In genomic region chr5:143733635-143734341, GRCh38 we compare ENCODE assay signal across 21 cellular contexts.
A peak's percentile ranks its signal among the peaks of the same experiment; 100 is the strongest.
DNase-seq lines count a peak whose midpoint lies in the region; ATAC-seq and TF ChIP-seq lines count a peak whose summit lies in the region.
"Had no signal": no experiment of that assay in that cellular context is flagged by ENCODE, and none has a peak within 500 bp of the region (broad histone marks: within the 10 kb centered on the region; RNA-seq: fewer than 3 reads in every experiment).

No MANE protein-coding gene starts in this region.

- dilution Hi-C loops in mammary epithelial cell (cut with HindIII; ENCODE audit: low sequenced_read_pairs), result no loop called here

- peaks cover 11% of the 10 kb centered on the region for H3K4me1 Mint-ChIP-seq in MCF 10A (ENCODE audit: insufficient read depth, unreplicated experiment)
- H3K4me1 Mint-ChIP-seq: activated naive CD8-positive, alpha-beta T cell treated with anti-CD3 and anti-CD28 coated beads for 36 hours; natural killer cell; stimulated activated naive CD8-positive, alpha-beta T cell treated with anti-CD3 and anti-CD28 coated beads, Interleukin-15, amount 100 ng/mL, for 72 hours had no signal

- no peaks in the 10 kb centered on the region for H3K9me3 Mint-ChIP-seq in MCF 10A (ENCODE audit: unreplicated experiment)
- H3K9me3 Mint-ChIP-seq: activated naive CD8-positive, alpha-beta T cell treated with anti-CD3 and anti-CD28 coated beads for 36 hours; natural killer cell; stimulated activated naive CD8-positive, alpha-beta T cell treated with anti-CD3 and anti-CD28 coated beads, Interleukin-15, amount 100 ng/mL, for 72 hours; type B pancreatic cell had no signal

- H4K20me1 ChIP-seq in mammary epithelial cell (ENCODE audit: insufficient read depth, low read length), result no peaks in the 10 kb centered on the region

- no peak overlapping the region for H3K4me2 ChIP-seq in mammary epithelial cell (ENCODE audit: insufficient read depth, low read depth, low read length)

- H3K36me3 Mint-ChIP-seq in MCF 10A (ENCODE audit: insufficient read depth, unreplicated experiment), result no peaks in the 10 kb centered on the region
- H3K36me3 Mint-ChIP-seq: activated naive CD8-positive, alpha-beta T cell treated with anti-CD3 and anti-CD28 coated beads for 36 hours; natural killer cell; type B pancreatic cell had no signal

- H3K79me2 ChIP-seq in mammary epithelial cell (ENCODE audit: insufficient read depth, low read length), result no peaks in the 10 kb centered on the region
- H3K79me2 ChIP-seq: parathyroid adenoma had no signal

- peaks cover 11% of the 10 kb centered on the region for H3K4me1 ChIP-seq in mammary epithelial cell (ENCODE audit: insufficient read depth, low read length)
- H3K4me1 ChIP-seq: parathyroid adenoma had no signal

- H2AFZ ChIP-seq in mammary epithelial cell (ENCODE audit: low read depth, low read length), result peak overlapping the region; percentile 58
- H2AFZ ChIP-seq: parathyroid adenoma had no signal

- no peak overlapping the region for H3K9ac ChIP-seq in mammary epithelial cell (ENCODE audit: insufficient read depth, low read length)
- H3K9ac ChIP-seq: parathyroid adenoma had no signal

- no peak overlapping the region for H3K27ac ChIP-seq in mammary epithelial cell (ENCODE audit: insufficient read depth, low read depth, low read length)
- H3K27ac ChIP-seq: parathyroid adenoma, SK-N-MC had no signal

- ATAC-seq in HG03159 (IDR thresholded peaks at IDR 0.05; ENCODE audit: unreplicated experiment), result no peak
- ATAC-seq: natural killer cell; stimulated activated naive CD8-positive, alpha-beta T cell treated with anti-CD3 and anti-CD28 coated beads, Interleukin-15, amount 100 ng/mL, for 72 hours had no signal

- intact Hi-C loops in mammary epithelial cell (cut with micrococcal nuclease), result no loop called here
- intact Hi-C loops in MCF 10A (cut with micrococcal nuclease), result no loop called here

- CTCF ChIA-PET in mammary epithelial cell (lab: Charles Lee; ENCODE audit: low non-redundant PET), result no interaction called here
- CTCF ChIA-PET in MCF 10A (lab: Yijun Ruan, JAX), result interaction anchor here (0.6 to 1.1 kb wide), 6 partner anchors 13 to 1402 kb away, joined by 3 to 4 read pairs (median 4); no protein-coding TSS in a partner anchor

- no peaks in the 10 kb centered on the region for H3K36me3 ChIP-seq in mammary epithelial cell (ENCODE audit: insufficient read depth, low read length)

- H3K9me3 ChIP-seq in mammary epithelial cell (replicated peaks; ENCODE audit: insufficient read depth, low read length), result no peaks in the 10 kb centered on the region

- POLR2A ChIA-PET in MCF 10A (lab: Yijun Ruan, JAX), result interaction anchor here (0.6 kb wide), 1 partner anchor 86 kb away, joined by 3 read pairs; no protein-coding TSS in a partner anchor

- in situ Hi-C loops in mammary epithelial cell (cut with MboI; ENCODE audit: low sequenced_read_pairs in 2 of 2), result no loop called here

- no TSS peak for BruUV-seq in mammary epithelial cell (replicated peaks; lab: Mats Ljungman, UMichigan)
- no TSS peak for BruUV-seq in MCF 10A (replicated peaks; lab: Mats Ljungman, UMichigan)

- H3K4me3 ChIP-seq in mammary epithelial cell (replicated peaks in 1 of 3; ENCODE audit: insufficient read depth in 1 of 3, low read depth in 2 of 3, low read length in 3 of 3) (no peak overlapping the region), choroid plexus epithelial cell (ENCODE audit: low read depth, low read length) (no peak overlapping the region)
- H3K4me3 ChIP-seq: SK-N-MC had no signal

- H3K27me3 Mint-ChIP-seq in MCF 10A (ENCODE audit: insufficient read depth, unreplicated experiment), result no peaks in the 10 kb centered on the region
- H3K27me3 Mint-ChIP-seq: activated naive CD8-positive, alpha-beta T cell treated with anti-CD3 and anti-CD28 coated beads for 36 hours; type B pancreatic cell had no signal

- no peak overlapping the region for H3K27ac Mint-ChIP-seq in MCF 10A (ENCODE audit: low read depth, unreplicated experiment)
- H3K27ac Mint-ChIP-seq: activated naive CD8-positive, alpha-beta T cell treated with anti-CD3 and anti-CD28 coated beads for 36 hours; natural killer cell; stimulated activated naive CD8-positive, alpha-beta T cell treated with anti-CD3 and anti-CD28 coated beads, Interleukin-15, amount 100 ng/mL, for 72 hours; type B pancreatic cell had no signal

- no peaks in the 10 kb centered on the region for H3K27me3 ChIP-seq in mammary epithelial cell (ENCODE audit: insufficient read depth, low read length)

- H3K4me3 Mint-ChIP-seq in MCF 10A (ENCODE audit: unreplicated experiment), result no peak overlapping the region
- H3K4me3 Mint-ChIP-seq: activated naive CD8-positive, alpha-beta T cell treated with anti-CD3 and anti-CD28 coated beads for 36 hours; natural killer cell; stimulated activated naive CD8-positive, alpha-beta T cell treated with anti-CD3 and anti-CD28 coated beads, Interleukin-15, amount 100 ng/mL, for 72 hours; type B pancreatic cell had no signal

- TF ChIP-seq CTCF in mammary epithelial cell (conservative IDR thresholded peaks at IDR 0.05 in 1 of 2, IDR thresholded peaks at IDR 0.05 in 1 of 2; ENCODE audit: extremely low read depth in 1 of 2, insufficient read depth in 1 of 2, low read depth in 1 of 2, low read length in 2 of 2), result no peak
- no peak for TF ChIP-seq CTCF in MCF 10A (IDR thresholded peaks at IDR 0.05; ENCODE audit: unreplicated experiment)
- no peak for TF ChIP-seq CTCF in choroid plexus epithelial cell (conservative IDR thresholded peaks at IDR 0.05; ENCODE audit: low read depth, low read length)

- DNase-seq in mammary epithelial cell, result no peak
- DNase-seq in MCF 10A (ENCODE audit: unreplicated experiment), result no peak
- DNase-seq in choroid plexus epithelial cell (ENCODE audit: low read depth), result peak; percentile 59
- peak; percentile 30 for DNase-seq in hepatic stellate cell (ENCODE audit: low spot score)
- DNase-seq in amniotic stem cell (lab: John Stamatoyannopoulos, UW), result no peak
- DNase-seq in KG1 (lab: John Stamatoyannopoulos, UW), result no peak
- DNase-seq in anterior cingulate cortex (lab: John Stamatoyannopoulos, UW), result no peak
- DNase-seq: 8988T; activated CD8-positive, alpha-beta memory T cell treated with anti-CD3 and anti-CD28 coated beads for 24 hours; activated naive CD8-positive, alpha-beta T cell treated with anti-CD3 and anti-CD28 coated beads for 36 hours; C1 segment of cervical spinal cord; natural killer cell; NCI-H1048; NCI-H1930; NCI-H446 treated with DMSO at 0.1 percent for 48 hours; stimulated activated naive CD8-positive, alpha-beta T cell treated with anti-CD3 and anti-CD28 coated beads, Interleukin-15, amount 100 ng/mL, for 72 hours; T1000 had no signal

- 42% methylated on average over 3 of the region's 6 CpGs for WGBS in mammary epithelial cell (ENCODE audit: low coverage, missing lambda C conversion rate)

Comparison
In these comparisons a context has a peak if more than half of its experiments do, and no peak if none do; other contexts are left out.
1. DNase-seq: peak in choroid plexus epithelial cell (single experiment) and hepatic stellate cell (single experiment); none in mammary epithelial cell (single experiment), MCF 10A (single experiment), amniotic stem cell (single experiment), KG1 (single experiment) and anterior cingulate cortex (0 of 58).